ENCODE assay signal across 12 cellular contexts in genomic region chr5:16918156-16918555, GRCh38. TPM values are rescaled to one million over a fixed set of nuclear protein-coding genes. Genes with fewer than 3 reads are reported as not detected.
"Had no signal": no experiment of that assay in that cellular context is flagged by ENCODE, and none has a peak within 500 bp of the region (broad histone marks: within the 10 kb centered on the region; RNA-seq: fewer than 3 reads in every experiment).

No MANE protein-coding gene starts in this region.

- H3K27ac Mint-ChIP-seq: naive thymus-derived CD8-positive, alpha-beta T cell had no signal

- ATAC-seq: activated CD4-positive, CD25-positive, alpha-beta regulatory T cell treated with anti-CD3 and anti-CD28 coated beads, Interleukin-2, amount 50 U/mL, for 24 hours; naive thymus-derived CD8-positive, alpha-beta T cell; right cardiac atrium; stimulated activated naive CD8-positive, alpha-beta T cell treated with anti-CD3 and anti-CD28 coated beads, Interleukin-15, Interleukin-2, amounts not matched to agents 100 U/mL and 50 U/mL, for 24 hours had no signal

- H2AFZ ChIP-seq: hepatocyte had no signal

- H3K36me3 Mint-ChIP-seq: naive thymus-derived CD8-positive, alpha-beta T cell had no signal

- H3K9me3 ChIP-seq: left ventricle myocardium inferior, prostate gland, suprapubic skin had no signal

- H3K27ac ChIP-seq: hepatocyte, left ventricle myocardium inferior, prostate gland, suprapubic skin had no signal

- DNase-seq: activated naive CD4-positive, alpha-beta T cell treated with anti-CD3 and anti-CD28 coated beads, Interleukin-2, amount 50 U/mL, for 16 hours; left ventricle myocardium inferior; mesenchymal stem cell; naive thymus-derived CD8-positive, alpha-beta T cell; nucleus accumbens; right cardiac atrium; stimulated activated naive CD8-positive, alpha-beta T cell treated with anti-CD3 and anti-CD28 coated beads, Interleukin-15, Interleukin-2, amounts not matched to agents 100 U/mL and 50 U/mL, for 24 hours had no signal

- H3K4me1 Mint-ChIP-seq: naive thymus-derived CD8-positive, alpha-beta T cell had no signal

- H3K4me3 Mint-ChIP-seq: naive thymus-derived CD8-positive, alpha-beta T cell had no signal

- H3K36me3 ChIP-seq: left ventricle myocardium inferior, prostate gland, suprapubic skin had no signal

- H3K4me1 ChIP-seq: left ventricle myocardium inferior, prostate gland had no signal

- H3K4me3 ChIP-seq: hepatocyte, left ventricle myocardium inferior, prostate gland, smooth muscle cell, suprapubic skin had no signal

- H3K27me3 ChIP-seq: hepatocyte, suprapubic skin had no signal

- H3K4me2 ChIP-seq: hepatocyte, smooth muscle cell had no signal

RNA-seq across cellular contexts. Expression of gene MYO10, which starts 17.9 kb away (rescaled TPM):
- total RNA-seq: naive thymus-derived CD8-positive, alpha-beta T cell had no signal
